ENCODE assay signal across 26 cellular contexts in genomic region chr1:22670352-22670964, GRCh38. TPM values are rescaled to one million over a fixed set of nuclear protein-coding genes. Genes with fewer than 3 reads are reported as not detected.
"Had no signal": no experiment of that assay in that cellular context is flagged by ENCODE, and none has a peak within 500 bp of the region (broad histone marks: within the 10 kb centered on the region; RNA-seq: fewer than 3 reads in every experiment).

No MANE protein-coding gene starts in this region.

- H3K27ac ChIP-seq: colonic mucosa, esophagus squamous epithelium, heart left ventricle, parathyroid adenoma, sigmoid colon, transverse colon, vagina had no signal

- H3K27me3 ChIP-seq: colonic mucosa, vagina had no signal

- H3K9me3 Mint-ChIP-seq: activated CD4-positive, alpha-beta T cell treated with anti-CD3 and anti-CD28 coated beads, Interleukin-2, amount 10 ng/mL, durations not matched to agents 7 days and 5 days; activated CD8-positive, alpha-beta T cell treated with anti-CD3 and anti-CD28 coated beads for 36 hours; activated naive CD4-positive, alpha-beta T cell treated with anti-CD3 and anti-CD28 coated beads, Interleukin-2, amount 10 ng/mL, durations not matched to agents 7 days and 5 days; memory B cell; nephron progenitor cell; stimulated activated naive B cell treated with anti-CD40 and anti-IgM and Interleukin-4, amounts not matched to agents 10 μg/mL and 1 μg/mL and 100 μg/mL, for 72 hours had no signal

- H3K27ac Mint-ChIP-seq: activated CD4-positive, alpha-beta T cell treated with anti-CD3 and anti-CD28 coated beads, Interleukin-2, amount 10 ng/mL, durations not matched to agents 7 days and 5 days; activated CD8-positive, alpha-beta memory T cell treated with anti-CD3 and anti-CD28 coated beads, Interleukin-2, amount 10 ng/mL, durations not matched to agents 7 days and 5 days; activated CD8-positive, alpha-beta T cell treated with anti-CD3 and anti-CD28 coated beads for 36 hours; activated naive CD4-positive, alpha-beta T cell treated with anti-CD3 and anti-CD28 coated beads, Interleukin-2, amount 10 ng/mL, durations not matched to agents 7 days and 5 days; memory B cell; nephron progenitor cell; stimulated activated naive B cell treated with anti-CD40 and anti-IgM and Interleukin-4, amounts not matched to agents 10 μg/mL and 1 μg/mL and 100 μg/mL, for 72 hours had no signal

- H3K4me1 Mint-ChIP-seq: activated CD4-positive, alpha-beta T cell treated with anti-CD3 and anti-CD28 coated beads, Interleukin-2, amount 10 ng/mL, durations not matched to agents 7 days and 5 days; activated CD8-positive, alpha-beta memory T cell treated with anti-CD3 and anti-CD28 coated beads, Interleukin-2, amount 10 ng/mL, durations not matched to agents 7 days and 5 days; activated naive CD4-positive, alpha-beta T cell treated with anti-CD3 and anti-CD28 coated beads, Interleukin-2, amount 10 ng/mL, durations not matched to agents 7 days and 5 days; memory B cell; stimulated activated naive B cell treated with anti-CD40 and anti-IgM and Interleukin-4, amounts not matched to agents 10 μg/mL and 1 μg/mL and 100 μg/mL, for 72 hours had no signal

- H3K36me3 ChIP-seq: colonic mucosa, esophagus squamous epithelium, heart left ventricle, sigmoid colon, transverse colon, vagina had no signal

- DNase-seq: activated CD4-positive, alpha-beta T cell treated with anti-CD3 and anti-CD28 coated beads, Interleukin-2, amount 10 ng/mL, durations not matched to agents 7 days and 5 days; activated CD4-positive, CD25-positive, alpha-beta regulatory T cell treated with anti-CD3 and anti-CD28 coated beads, Interleukin-2, amount 50 U/mL, for 72 hours; activated CD8-positive, alpha-beta memory T cell treated with anti-CD3 and anti-CD28 coated beads, Interleukin-2, amount 10 ng/mL, durations not matched to agents 7 days and 5 days; activated CD8-positive, alpha-beta T cell treated with anti-CD3 and anti-CD28 coated beads for 36 hours; activated effector memory CD4-positive, alpha-beta T cell treated with anti-CD3 and anti-CD28 coated beads, Interleukin-2, amount 50 U/mL, for 16 hours; activated naive CD4-positive, alpha-beta T cell treated with anti-CD3 and anti-CD28 coated beads, Interleukin-2, amount 10 ng/mL, durations not matched to agents 7 days and 5 days; activated T-cell treated with anti-CD3 and anti-CD28 coated beads for 4 hours; amygdala; colonic mucosa; esophagus squamous epithelium; heart left ventricle; islet precursor cell; left cardiac atrium; nephron progenitor cell; nucleus accumbens; sigmoid colon; stimulated activated CD4-positive, alpha-beta T cell treated with anti-CD3 and anti-CD28 coated beads, Interleukin-2, amount 100 ng/mL, for 48 hours; stimulated activated CD8-positive, alpha-beta memory T cell treated with anti-CD3 and anti-CD28 coated beads, Interleukin-4, amount 100 ng/mL, for 48 hours; stimulated activated naive B cell treated with anti-CD40 and anti-IgM and Interleukin-4, amounts not matched to agents 10 μg/mL and 1 μg/mL and 100 μg/mL, for 72 hours; transverse colon had no signal

- H3K36me3 Mint-ChIP-seq: activated CD8-positive, alpha-beta memory T cell treated with anti-CD3 and anti-CD28 coated beads, Interleukin-2, amount 10 ng/mL, durations not matched to agents 7 days and 5 days; activated naive CD4-positive, alpha-beta T cell treated with anti-CD3 and anti-CD28 coated beads, Interleukin-2, amount 10 ng/mL, durations not matched to agents 7 days and 5 days; memory B cell; stimulated activated naive B cell treated with anti-CD40 and anti-IgM and Interleukin-4, amounts not matched to agents 10 μg/mL and 1 μg/mL and 100 μg/mL, for 72 hours had no signal

- H3K4me3 Mint-ChIP-seq: activated CD4-positive, alpha-beta T cell treated with anti-CD3 and anti-CD28 coated beads, Interleukin-2, amount 10 ng/mL, durations not matched to agents 7 days and 5 days; activated CD8-positive, alpha-beta memory T cell treated with anti-CD3 and anti-CD28 coated beads, Interleukin-2, amount 10 ng/mL, durations not matched to agents 7 days and 5 days; activated CD8-positive, alpha-beta T cell treated with anti-CD3 and anti-CD28 coated beads for 36 hours; activated naive CD4-positive, alpha-beta T cell treated with anti-CD3 and anti-CD28 coated beads, Interleukin-2, amount 10 ng/mL, durations not matched to agents 7 days and 5 days; memory B cell; nephron progenitor cell; stimulated activated naive B cell treated with anti-CD40 and anti-IgM and Interleukin-4, amounts not matched to agents 10 μg/mL and 1 μg/mL and 100 μg/mL, for 72 hours had no signal

- ATAC-seq: activated CD8-positive, alpha-beta memory T cell treated with anti-CD3 and anti-CD28 coated beads, Interleukin-2, amount 10 ng/mL, durations not matched to agents 7 days and 5 days; activated CD8-positive, alpha-beta T cell treated with anti-CD3 and anti-CD28 coated beads for 36 hours; heart left ventricle; left cardiac atrium; stimulated activated naive B cell treated with anti-CD40 and anti-IgM and Interleukin-4, amounts not matched to agents 10 μg/mL and 1 μg/mL and 100 μg/mL, for 72 hours had no signal

- H3K9me3 ChIP-seq: colonic mucosa, esophagus squamous epithelium, heart left ventricle, sigmoid colon, transverse colon, vagina had no signal

- H3K4me3 ChIP-seq: colonic mucosa, esophagus squamous epithelium, heart left ventricle, sigmoid colon, smooth muscle cell, transverse colon, vagina had no signal

- H3K4me1 ChIP-seq: colonic mucosa, esophagus squamous epithelium, heart left ventricle, parathyroid adenoma, sigmoid colon, vagina had no signal

RNA-seq across cellular contexts. Expression of gene C1QB, which starts 17.4 kb away (rescaled TPM):
- total RNA-seq: activated CD4-positive, alpha-beta T cell treated with anti-CD3 and anti-CD28 coated beads, Interleukin-2, amount 10 ng/mL, durations not matched to agents 7 days and 5 days; activated CD8-positive, alpha-beta memory T cell treated with anti-CD3 and anti-CD28 coated beads, Interleukin-2, amount 10 ng/mL, durations not matched to agents 7 days and 5 days; activated CD8-positive, alpha-beta T cell treated with anti-CD3 and anti-CD28 coated beads for 36 hours; bronchial epithelial cell; myocyte; smooth muscle cell had no signal

RNA-seq across cellular contexts. Expression of gene C1QC, which starts 27.0 kb away (rescaled TPM):
- total RNA-seq: activated CD4-positive, alpha-beta T cell treated with anti-CD3 and anti-CD28 coated beads, Interleukin-2, amount 10 ng/mL, durations not matched to agents 7 days and 5 days; activated CD8-positive, alpha-beta memory T cell treated with anti-CD3 and anti-CD28 coated beads, Interleukin-2, amount 10 ng/mL, durations not matched to agents 7 days and 5 days; activated CD8-positive, alpha-beta T cell treated with anti-CD3 and anti-CD28 coated beads for 36 hours; bronchial epithelial cell; myocyte; smooth muscle cell had no signal

RNA-seq across cellular contexts. Expression of gene C1QA, which starts 34.0 kb away (rescaled TPM):
- total RNA-seq: activated CD4-positive, alpha-beta T cell treated with anti-CD3 and anti-CD28 coated beads, Interleukin-2, amount 10 ng/mL, durations not matched to agents 7 days and 5 days; activated CD8-positive, alpha-beta memory T cell treated with anti-CD3 and anti-CD28 coated beads, Interleukin-2, amount 10 ng/mL, durations not matched to agents 7 days and 5 days; activated CD8-positive, alpha-beta T cell treated with anti-CD3 and anti-CD28 coated beads for 36 hours; bronchial epithelial cell; myocyte; smooth muscle cell had no signal
